34 cellular contexts compared by ENCODE assay signal in genomic region chr1:170893655-170894297, GRCh38. TPM values are rescaled to one million over a fixed set of nuclear protein-coding genes. Genes with fewer than 3 reads are reported as not detected.
DNase-seq lines count a peak whose midpoint lies in the region; ATAC-seq, FAIRE-seq and TF ChIP-seq lines count a peak whose summit lies in the region.
"Had no signal": no experiment of that assay in that cellular context is flagged by ENCODE, and none has a peak within 500 bp of the region (broad histone marks: within the 10 kb centered on the region; RNA-seq: fewer than 3 reads in every experiment).

No MANE protein-coding gene starts in this region.

- H2AFZ ChIP-seq in mesenchymal stem cell (ENCODE audit: low read depth, low read length) = no peak overlapping the region

- H2BK120ac ChIP-seq in mesenchymal stem cell (ENCODE audit: low read depth, low read length) = no peak overlapping the region

- WGBS in mesenchymal stem cell = 91% methylated on average over 1 of the region's 2 CpGs
- 36 to 47% methylated on average over 2 of the region's 2 CpGs for WGBS in lower leg skin, 2 donors

- no peak overlapping the region for H3K27ac Mint-ChIP-seq in WTC11
- H3K27ac Mint-ChIP-seq: activated CD4-positive, alpha-beta T cell treated with anti-CD3 and anti-CD28 coated beads for 36 hours; activated naive CD8-positive, alpha-beta T cell; dendritic cell treated with granulocyte-macrophage colony-stimulating factor and Interleukin-4, amounts not matched to agents 40 ng/mL and 50 ng/mL, for 4 days; endodermal cell; stimulated activated naive B cell treated with anti-CD40 and anti-IgM and Interleukin-4, amounts not matched to agents 10 μg/mL and 1 μg/mL and 100 μg/mL, for 72 hours had no signal

- CTCF ChIA-PET in WTC11 (lab: Charles Lee) = no interaction called here

- DNase-seq in GM04504 (ENCODE audit: low read depth) (peak; percentile 44), WTC11 (ENCODE audit: low spot score) (no peak), mesenchymal stem cell (no peak), cerebellum (ENCODE audit: low spot score) (no peak), AG20443 (ENCODE audit: low spot score) (no peak), lower leg skin (ENCODE audit: low spot score in 2 of 2) (no peak)
- DNase-seq: activated CD4-positive, alpha-beta T cell treated with anti-CD3 and anti-CD28 coated beads for 36 hours; activated effector memory CD4-positive, alpha-beta T cell treated with Interleukin-2 at 50 U/mL for 16 hours; endodermal cell; GDM1; mucosa of descending colon; NCI-H1436 treated with DMSO at 0.1 percent for 48 hours; NCI-H774; right lobe of liver; stimulated activated CD4-positive, alpha-beta T cell treated with anti-CD3 and anti-CD28 coated beads, Interleukin-12 subunit alpha, Interleukin-12 subunit beta, amount 100 ng/mL, for 4 hours; stimulated activated naive B cell treated with anti-CD40 and anti-IgM and Interleukin-4, amounts not matched to agents 10 μg/mL and 1 μg/mL and 100 μg/mL, for 72 hours had no signal

- no peak overlapping the region for H3K27ac ChIP-seq in mesenchymal stem cell (ENCODE audit: low read length, poor library complexity, severe bottlenecking)
- H3K27ac ChIP-seq: 22Rv1; ascending aorta; BLaER1 treated with 17β-estradiol and CSF1 and Interleukin-3, amounts not matched to agents 10 nM and 100 nM; esophagus muscularis mucosa; KMS-11; right lobe of liver; RWPE1 had no signal

- no peak overlapping the region for H3K4ac ChIP-seq in mesenchymal stem cell (ENCODE audit: low read depth in 1 of 2, low read length in 2 of 2)

- no peak overlapping the region for H2BK5ac ChIP-seq in mesenchymal stem cell (ENCODE audit: low read depth, low read length, poor library complexity, severe bottlenecking)

- peak overlapping the region; percentile 38 for H3K9ac ChIP-seq in mesenchymal stem cell (ENCODE audit: low read length)
- H3K9ac ChIP-seq: BLaER1 treated with 17β-estradiol and CSF1 and Interleukin-3, amounts not matched to agents 10 nM and 100 nM; KMS-11 had no signal

- peaks cover 5% of the 10 kb centered on the region for H3K4me1 Mint-ChIP-seq in WTC11
- H3K4me1 Mint-ChIP-seq: activated CD4-positive, alpha-beta T cell treated with anti-CD3 and anti-CD28 coated beads for 36 hours; endodermal cell; stimulated activated naive B cell treated with anti-CD40 and anti-IgM and Interleukin-4, amounts not matched to agents 10 μg/mL and 1 μg/mL and 100 μg/mL, for 72 hours had no signal

- H2BK12ac ChIP-seq in mesenchymal stem cell (ENCODE audit: low read length in 2 of 2) = no peak overlapping the region

- no peak overlapping the region for H3K23ac ChIP-seq in mesenchymal stem cell (ENCODE audit: low read length in 2 of 2)

- no peak overlapping the region for H3K4me3 Mint-ChIP-seq in WTC11
- H3K4me3 Mint-ChIP-seq: activated CD4-positive, alpha-beta T cell treated with anti-CD3 and anti-CD28 coated beads for 36 hours; activated naive CD8-positive, alpha-beta T cell; dendritic cell treated with granulocyte-macrophage colony-stimulating factor and Interleukin-4, amounts not matched to agents 40 ng/mL and 50 ng/mL, for 4 days; endodermal cell; stimulated activated naive B cell treated with anti-CD40 and anti-IgM and Interleukin-4, amounts not matched to agents 10 μg/mL and 1 μg/mL and 100 μg/mL, for 72 hours had no signal

- TF ChIP-seq CTCF in WTC11 (IDR thresholded peaks at IDR 0.05) (no peak), lower leg skin (IDR thresholded peaks at IDR 0.05) (no peak)

- no peaks in the 10 kb centered on the region for H3K36me3 ChIP-seq in mesenchymal stem cell (ENCODE audit: control insufficient read depth in 1 of 2, insufficient read depth in 2 of 2, low read depth in 1 of 2, low read length in 2 of 2)
- H3K36me3 ChIP-seq: ascending aorta; BLaER1 treated with 17β-estradiol and CSF1 and Interleukin-3, amounts not matched to agents 10 nM and 100 nM; esophagus muscularis mucosa; right lobe of liver had no signal

- ATAC-seq in WTC11 (peak; percentile 53; the same call in 1 of the 2 replicates), HG02970 (IDR thresholded peaks at IDR 0.05; ENCODE audit: low FRiP score, unreplicated experiment) (no peak)
- ATAC-seq: activated CD4-positive, alpha-beta T cell treated with anti-CD3 and anti-CD28 coated beads for 36 hours; HCT116; mucosa of descending colon; right lobe of liver; stimulated activated naive B cell treated with anti-CD40 and anti-IgM and Interleukin-4, amounts not matched to agents 10 μg/mL and 1 μg/mL and 100 μg/mL, for 72 hours had no signal

- no peak overlapping the region for H3K18ac ChIP-seq in mesenchymal stem cell (ENCODE audit: low read depth in 1 of 2, low read length in 2 of 2)

- intact Hi-C loops in lower leg skin (cut with DNase I; ENCODE audit: low total_unique reads) = no loop called here

- H3K27me3 Mint-ChIP-seq in WTC11 (ENCODE audit: low read depth) = no peaks in the 10 kb centered on the region; the same call in 1 of the 2 replicates
- H3K27me3 Mint-ChIP-seq: dendritic cell treated with granulocyte-macrophage colony-stimulating factor and Interleukin-4, amounts not matched to agents 40 ng/mL and 50 ng/mL, for 4 days had no signal

- no peaks in the 10 kb centered on the region for H3K9me3 Mint-ChIP-seq in WTC11
- H3K9me3 Mint-ChIP-seq: dendritic cell treated with granulocyte-macrophage colony-stimulating factor and Interleukin-4, amounts not matched to agents 40 ng/mL and 50 ng/mL, for 4 days; endodermal cell; stimulated activated naive B cell treated with anti-CD40 and anti-IgM and Interleukin-4, amounts not matched to agents 10 μg/mL and 1 μg/mL and 100 μg/mL, for 72 hours had no signal

- no peaks in the 10 kb centered on the region for H3K79me1 ChIP-seq in mesenchymal stem cell (replicated peaks; ENCODE audit: low read length, poor library complexity, severe bottlenecking)

- FAIRE-seq in A204.1 (lab: Jason Lieb, UNC) = peak; percentile 88
- FAIRE-seq: GM18507, keratinocyte had no signal

- no peaks in the 10 kb centered on the region for H3K4me1 ChIP-seq in mesenchymal stem cell (ENCODE audit: control insufficient read depth, insufficient read depth, low read depth, low read length)
- H3K4me1 ChIP-seq: ascending aorta; BLaER1 treated with 17β-estradiol and CSF1 and Interleukin-3, amounts not matched to agents 10 nM and 100 nM; esophagus muscularis mucosa; right lobe of liver had no signal

- no peak overlapping the region for H2BK15ac ChIP-seq in mesenchymal stem cell (ENCODE audit: low read depth, poor library complexity, severe bottlenecking)

- H3K4me2 ChIP-seq in mesenchymal stem cell (ENCODE audit: low read length, poor library complexity, severe bottlenecking) = no peak overlapping the region
- H3K4me2 ChIP-seq: BLaER1 treated with 17β-estradiol and CSF1 and Interleukin-3, amounts not matched to agents 10 nM and 100 nM; KMS-11 had no signal

- POLR2A ChIA-PET in WTC11 (lab: Charles Lee) = no interaction called here

- no peaks in the 10 kb centered on the region for H3K9me3 ChIP-seq in mesenchymal stem cell (ENCODE audit: control insufficient read depth, low read length)
- H3K9me3 ChIP-seq: ascending aorta; BLaER1 treated with 17β-estradiol and CSF1 and Interleukin-3, amounts not matched to agents 10 nM and 100 nM; esophagus muscularis mucosa; mucosa of descending colon; right lobe of liver had no signal

- no peak overlapping the region for H4K91ac ChIP-seq in mesenchymal stem cell (ENCODE audit: low read length)

- H3K27me3 ChIP-seq in mesenchymal stem cell (ENCODE audit: control insufficient read depth in 1 of 2, insufficient read depth in 1 of 2, low read length in 2 of 2) = no peaks in the 10 kb centered on the region
- H3K27me3 ChIP-seq: ascending aorta; BLaER1 treated with 17β-estradiol and CSF1 and Interleukin-3, amounts not matched to agents 10 nM and 100 nM; esophagus muscularis mucosa; right lobe of liver had no signal

- no peaks in the 10 kb centered on the region for H3K36me3 Mint-ChIP-seq in WTC11
- H3K36me3 Mint-ChIP-seq: activated naive CD8-positive, alpha-beta T cell; stimulated activated naive B cell treated with anti-CD40 and anti-IgM and Interleukin-4, amounts not matched to agents 10 μg/mL and 1 μg/mL and 100 μg/mL, for 72 hours had no signal

- no peak for TF ChIP-seq POLR2A in lower leg skin (IDR thresholded peaks at IDR 0.05)

- no peak overlapping the region for H3K14ac ChIP-seq in mesenchymal stem cell (ENCODE audit: low read length in 2 of 2)

- no peak overlapping the region for H2AK5ac ChIP-seq in mesenchymal stem cell (ENCODE audit: low read length, severe bottlenecking)

- no peak overlapping the region for H4K8ac ChIP-seq in mesenchymal stem cell (ENCODE audit: low read length)

- H3K4me3 ChIP-seq in mesenchymal stem cell (ENCODE audit: insufficient read depth in 1 of 2, low read depth in 1 of 2, low read length in 2 of 2) (peak overlapping the region in 1 of 2 experiments; percentile 48), lower leg skin (ENCODE audit: low read depth, poor library complexity, severe bottlenecking) (no peak overlapping the region)
- H3K4me3 ChIP-seq: ascending aorta; BLaER1 treated with 17β-estradiol and CSF1 and Interleukin-3, amounts not matched to agents 10 nM and 100 nM; esophagus muscularis mucosa; lung; mucosa of descending colon; right lobe of liver had no signal

TF ChIP-seq in WTC11, 78 proteins besides CTCF, POLR2A, EP300 and RAD21 (continues in another document):
- TF ChIP-seq ATF6 (CRISPR knock-in tag; IDR thresholded peaks at IDR 0.05) = no peak
- TF ChIP-seq ZNF671 (CRISPR knock-in tag; IDR thresholded peaks at IDR 0.05) = no peak
- TF ChIP-seq TCF7 (CRISPR knock-in tag; IDR thresholded peaks at IDR 0.05; ENCODE audit: low read depth) = no peak
- no peak for TF ChIP-seq ZNF138 (CRISPR knock-in tag; conservative IDR thresholded peaks at IDR 0.05)

RNA-seq across cellular contexts. Expression of gene MROH9, which starts 41.6 kb away (rescaled TPM):
- total RNA-seq in WTC11 (2021) (not detected in 3 replicates), cerebellum (not detected), lower leg skin (not detected)
- polyA plus RNA-seq in mesenchymal stem cell (2013, experiment 1 of 2) = not detected
- not detected for polyA plus RNA-seq in mesenchymal stem cell (2013, experiment 2 of 2)
- total RNA-seq: activated CD4-positive, alpha-beta T cell treated with anti-CD3 and anti-CD28 coated beads for 36 hours; ascending aorta; cardiac septum; endodermal cell; esophagus muscularis mucosa; mucosa of descending colon; right lobe of liver; T-helper 2 cell treated with Interferon-gamma antibody and Interleukin-4, amounts not matched to agents 100 ng/mL and 5 ng/mL, for 36 hours; ureter had no signal
- polyA plus RNA-seq: neural cell had no signal
